Comparison of ENCODE assay signal across 19 cellular contexts in genomic region chr5:97923496-97923895, GRCh38.
DNase-seq lines count a peak whose midpoint lies in the region; ATAC-seq, FAIRE-seq and TF ChIP-seq lines count a peak whose summit lies in the region.
"Had no signal": no experiment of that assay in that cellular context is flagged by ENCODE, and none has a peak within 500 bp of the region (broad histone marks: within the 10 kb centered on the region; RNA-seq: fewer than 3 reads in every experiment).

No MANE protein-coding gene starts in this region.

- H3K27me3 ChIP-seq in small intestine (ENCODE audit: control insufficient read depth in 2 of 2, insufficient read depth in 2 of 2, low read length in 2 of 2) (no peaks in the 10 kb centered on the region), body of pancreas (no peaks in the 10 kb centered on the region)
- H3K27me3 ChIP-seq: BLaER1, MG63 had no signal

- no peak for TF ChIP-seq CTCF in body of pancreas (IDR thresholded peaks at IDR 0.05)

- ATAC-seq in GM21786 (IDR thresholded peaks at IDR 0.05; ENCODE audit: unreplicated experiment) (peak; percentile 71), HG03196 (IDR thresholded peaks at IDR 0.05; ENCODE audit: unreplicated experiment) (peak; percentile 63), body of pancreas (no peak)
- ATAC-seq in stimulated activated naive CD8-positive, alpha-beta T cell treated with anti-CD3 and anti-CD28 coated beads, Interleukin-15, amount 100 ng/mL, for 72 hours: no peak
- ATAC-seq: activated CD8-positive, alpha-beta T cell treated with anti-CD3 and anti-CD28 coated beads for 36 hours; HepG2; sciatic nerve had no signal

- H3K27me3 Mint-ChIP-seq in stimulated activated naive CD8-positive, alpha-beta T cell treated with anti-CD3 and anti-CD28 coated beads, Interleukin-15, amount 100 ng/mL, for 72 hours: no peaks in the 10 kb centered on the region
- H3K27me3 Mint-ChIP-seq: activated CD8-positive, alpha-beta T cell treated with anti-CD3 and anti-CD28 coated beads for 36 hours had no signal

- H3K4me3 ChIP-seq in small intestine (ENCODE audit: low read depth in 1 of 2, low read length in 2 of 2) (no peak overlapping the region), body of pancreas (no peak overlapping the region)
- H3K4me3 ChIP-seq: BLaER1, MG63 had no signal

- H3K4me1 Mint-ChIP-seq in stimulated activated naive CD8-positive, alpha-beta T cell treated with anti-CD3 and anti-CD28 coated beads, Interleukin-15, amount 100 ng/mL, for 72 hours: no peaks in the 10 kb centered on the region

- H3K9me3 Mint-ChIP-seq in stimulated activated naive CD8-positive, alpha-beta T cell treated with anti-CD3 and anti-CD28 coated beads, Interleukin-15, amount 100 ng/mL, for 72 hours: peaks cover 0 to 5% of the 10 kb centered on the region in 2 donors
- H3K9me3 Mint-ChIP-seq: activated CD8-positive, alpha-beta T cell treated with anti-CD3 and anti-CD28 coated beads for 36 hours had no signal

- H3K36me3 ChIP-seq in small intestine (ENCODE audit: control insufficient read depth in 2 of 2, insufficient read depth in 2 of 2, low read length in 2 of 2) (no peaks in the 10 kb centered on the region), body of pancreas (replicated peaks in 1 of 2; ENCODE audit: insufficient read depth in 1 of 2, low read depth in 2 of 2) (no peaks in the 10 kb centered on the region)
- H3K36me3 ChIP-seq: BLaER1, MG63 had no signal

- H3K27ac Mint-ChIP-seq in stimulated activated naive CD8-positive, alpha-beta T cell treated with anti-CD3 and anti-CD28 coated beads, Interleukin-15, amount 100 ng/mL, for 72 hours: no peak overlapping the region
- H3K27ac Mint-ChIP-seq: activated CD8-positive, alpha-beta T cell treated with anti-CD3 and anti-CD28 coated beads for 36 hours had no signal

- intact Hi-C loops in body of pancreas (cut with DNase I): no loop called here

- H3K27ac ChIP-seq in small intestine (ENCODE audit: low read depth in 1 of 2, low read length in 1 of 2) (no peak overlapping the region), body of pancreas (no peak overlapping the region)
- H3K27ac ChIP-seq: 22Rv1, BLaER1 had no signal

- no peak overlapping the region for H3K4me3 Mint-ChIP-seq in stimulated activated naive CD8-positive, alpha-beta T cell treated with anti-CD3 and anti-CD28 coated beads, Interleukin-15, amount 100 ng/mL, for 72 hours
- H3K4me3 Mint-ChIP-seq: activated CD8-positive, alpha-beta T cell treated with anti-CD3 and anti-CD28 coated beads for 36 hours had no signal

- FAIRE-seq in small intestine (lab: Jason Lieb, UNC): no peak
- FAIRE-seq: HepG2 had no signal

- no peaks in the 10 kb centered on the region for H3K4me1 ChIP-seq in small intestine (ENCODE audit: control insufficient read depth in 2 of 2, insufficient read depth in 1 of 2, low read depth in 1 of 2, low read length in 1 of 2)
- no peaks in the 10 kb centered on the region for H3K4me1 ChIP-seq in body of pancreas
- H3K4me1 ChIP-seq: BLaER1 had no signal

- no peaks in the 10 kb centered on the region for H3K9me3 ChIP-seq in small intestine (ENCODE audit: control insufficient read depth, low read depth)
- no peaks in the 10 kb centered on the region for H3K9me3 ChIP-seq in body of pancreas
- H3K9me3 ChIP-seq: BLaER1, MG63 had no signal

- peak; percentile 31 for DNase-seq in DMS53 (lab: John Stamatoyannopoulos, UW)
- DNase-seq in DMS53 treated with DMSO at 0.1 percent for 48 hours (lab: John Stamatoyannopoulos, UW; ENCODE audit: unreplicated experiment): no peak
- peak; percentile 30 for DNase-seq in small intestine
- no peak for DNase-seq in stimulated activated naive CD8-positive, alpha-beta T cell treated with anti-CD3 and anti-CD28 coated beads, Interleukin-15, amount 100 ng/mL, for 72 hours
- no peak for DNase-seq in NCI-H1048 (lab: John Stamatoyannopoulos, UW)
- DNase-seq in body of pancreas: no peak
- DNase-seq: activated CD8-positive, alpha-beta T cell treated with anti-CD3 and anti-CD28 coated beads for 36 hours; MG63; NCI-H1930; NCI-H526; Right ventricle myocardium superior; stimulated activated CD4-positive, alpha-beta T cell treated with anti-CD3 and anti-CD28 coated beads, Interleukin-2, amount 100 ng/mL, for 24 hours; T-helper 1 cell had no signal

- no peak for TF ChIP-seq POLR2A in body of pancreas (IDR thresholded peaks at IDR 0.05)

Comparison
In these comparisons a context has a peak if more than half of its experiments do, and no peak if none do; other contexts are left out.
1. DNase-seq: peak in DMS53 (single experiment) and small intestine (single experiment); none in DMS53 treated with DMSO at 0.1 percent for 48 hours (single experiment), stimulated activated naive CD8-positive, alpha-beta T cell treated with anti-CD3 and anti-CD28 coated beads, Interleukin-15, amount 100 ng/mL, for 72 hours (0 of 2), NCI-H1048 (single experiment) and body of pancreas (0 of 4).
2. ATAC-seq: peak in GM21786 (single experiment) and HG03196 (single experiment); none in stimulated activated naive CD8-positive, alpha-beta T cell treated with anti-CD3 and anti-CD28 coated beads, Interleukin-15, amount 100 ng/mL, for 72 hours (single experiment) and body of pancreas (single experiment).